In the genomic region with DNA sequence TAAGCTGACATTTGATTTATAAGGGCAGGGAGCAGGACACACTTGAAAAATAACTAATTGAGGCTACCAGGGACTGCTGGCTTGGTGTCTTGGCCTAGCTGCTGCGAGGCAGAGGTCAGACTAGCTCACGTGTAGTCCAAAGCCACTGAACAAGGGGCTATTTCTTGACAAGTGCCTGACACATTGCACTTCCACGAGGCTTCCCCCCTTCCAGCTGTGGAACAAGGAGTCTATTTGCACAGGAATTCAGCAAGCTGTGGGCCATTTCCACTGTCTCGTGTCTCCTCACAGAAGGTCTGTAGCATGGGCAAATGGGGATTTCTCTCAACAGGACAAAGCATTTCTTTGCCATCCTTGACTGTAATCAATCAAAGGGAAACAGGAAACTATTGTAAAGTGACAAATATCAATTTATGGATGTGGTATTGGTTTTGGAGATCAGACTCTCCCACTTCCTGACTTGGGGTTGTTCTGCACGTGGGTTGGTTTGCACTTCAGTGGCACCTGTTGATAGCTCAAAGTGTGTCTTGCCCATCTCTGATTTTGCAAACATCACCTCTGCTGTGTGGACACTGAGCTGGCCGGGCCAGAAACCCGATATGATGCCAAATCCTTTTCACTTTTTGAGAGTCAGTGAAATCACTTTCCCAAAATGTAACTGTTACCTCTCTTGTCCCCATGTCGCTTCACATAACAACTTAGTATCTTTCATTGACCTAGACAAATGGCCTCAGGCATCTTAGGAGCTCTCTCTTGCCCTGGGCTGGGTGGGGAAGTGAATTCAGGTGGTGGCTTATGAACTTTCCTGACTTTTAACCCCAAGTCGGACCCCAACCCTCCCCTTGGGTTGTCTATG, we compare ENCODE assay signal across 17 cellular contexts.
DNase-seq lines count a peak whose midpoint lies in the region; ATAC-seq and TF ChIP-seq lines count a peak whose summit lies in the region.
"Had no signal": no experiment of that assay in that cellular context is flagged by ENCODE, and none has a peak within 500 bp of the region (broad histone marks: within the 10 kb centered on the region; RNA-seq: fewer than 3 reads in every experiment).

No MANE protein-coding gene starts in this region.

- 57 to 76% methylated on average over 9 of the region's 9 CpGs for WGBS in heart right ventricle, 2 donors
- 60 to 77% methylated on average over 9 of the region's 9 CpGs for WGBS in lung, 2 donors

- H3K4me3 ChIP-seq in heart right ventricle (no peak overlapping the region), lung (no peak overlapping the region)
- H3K4me3 ChIP-seq: K562, Peyer's patch had no signal

- peaks cover 24% of the 10 kb centered on the region for H3K4me1 Mint-ChIP-seq in stimulated activated naive CD8-positive, alpha-beta T cell treated with anti-CD3 and anti-CD28 coated beads, Interleukin-15, amount 100 ng/mL, for 72 hours
- H3K4me1 Mint-ChIP-seq: B cell had no signal

- no peaks in the 10 kb centered on the region for H3K4me1 ChIP-seq in heart right ventricle
- no peaks in the 10 kb centered on the region for H3K4me1 ChIP-seq in lung (ENCODE audit: control insufficient read depth in 2 of 2, insufficient read depth in 2 of 2, low read length in 2 of 2)
- H3K4me1 ChIP-seq: Peyer's patch had no signal

- H3K36me3 ChIP-seq in heart right ventricle (no peaks in the 10 kb centered on the region), lung (ENCODE audit: control insufficient read depth in 2 of 2, insufficient read depth in 2 of 2, low read length in 2 of 2) (no peaks in the 10 kb centered on the region)
- H3K36me3 ChIP-seq: Peyer's patch had no signal

- H3K27ac Mint-ChIP-seq in stimulated activated naive CD8-positive, alpha-beta T cell treated with anti-CD3 and anti-CD28 coated beads, Interleukin-15, amount 100 ng/mL, for 72 hours = peak overlapping the region in 1 of 2 donors; percentile 89
- H3K27ac Mint-ChIP-seq: B cell, H9 had no signal

- peak overlapping the region; percentile 38 to 50 for H3K4me3 Mint-ChIP-seq in stimulated activated naive CD8-positive, alpha-beta T cell treated with anti-CD3 and anti-CD28 coated beads, Interleukin-15, amount 100 ng/mL, for 72 hours
- H3K4me3 Mint-ChIP-seq: B cell, H9 had no signal

- DNase-seq in stimulated activated naive CD8-positive, alpha-beta T cell treated with anti-CD3 and anti-CD28 coated beads, Interleukin-15, amount 100 ng/mL, for 72 hours = no peak
- DNase-seq in stimulated activated naive CD8-positive, alpha-beta T cell treated with anti-CD3 and anti-CD28 coated beads, Interleukin-15, Interleukin-2, amounts not matched to agents 100 U/mL and 50 U/mL, for 24 hours = no peak
- DNase-seq in heart right ventricle = no peak
- peak; percentile 26 for DNase-seq in lung (ENCODE audit: low spot score)
- DNase-seq in NCI-H748 (lab: John Stamatoyannopoulos, UW; ENCODE audit: unreplicated experiment) = no peak
- no peak for DNase-seq in LoVo (ENCODE audit: low spot score)
- DNase-seq in nucleus accumbens (lab: John Stamatoyannopoulos, UW) = no peak
- DNase-seq: H9, NCI-H1092, NCI-H1436 treated with DMSO at 0.1 percent for 48 hours, NCI-H1930, NCI-H774, Peyer's patch had no signal

- intact Hi-C loops in heart right ventricle (cut with DNase I) = no loop called here

- no peaks in the 10 kb centered on the region for H3K27me3 Mint-ChIP-seq in stimulated activated naive CD8-positive, alpha-beta T cell treated with anti-CD3 and anti-CD28 coated beads, Interleukin-15, amount 100 ng/mL, for 72 hours
- H3K27me3 Mint-ChIP-seq: B cell had no signal

- H3K27ac ChIP-seq in heart right ventricle (no peak overlapping the region), lung (ENCODE audit: low read depth in 1 of 2, low read length in 1 of 2) (no peak overlapping the region)
- H3K27ac ChIP-seq: HL-60, Peyer's patch had no signal

- ATAC-seq in stimulated activated naive CD8-positive, alpha-beta T cell treated with anti-CD3 and anti-CD28 coated beads, Interleukin-15, amount 100 ng/mL, for 72 hours = peak; percentile 59
- ATAC-seq in stimulated activated naive CD8-positive, alpha-beta T cell treated with anti-CD3 and anti-CD28 coated beads, Interleukin-15, Interleukin-2, amounts not matched to agents 100 U/mL and 50 U/mL, for 24 hours = no peak
- ATAC-seq in heart right ventricle (peak in 7 of 8 donors; percentile 11 to 74 (median 51)), lung (ENCODE audit: insufficient read depth, low FRiP score) (no peak)
- ATAC-seq: HepG2, K562 had no signal

- no peaks in the 10 kb centered on the region for H3K9me3 Mint-ChIP-seq in stimulated activated naive CD8-positive, alpha-beta T cell treated with anti-CD3 and anti-CD28 coated beads, Interleukin-15, amount 100 ng/mL, for 72 hours

- no peak for TF ChIP-seq CTCF in heart right ventricle (IDR thresholded peaks at IDR 0.05)
- TF ChIP-seq CTCF in lung (IDR thresholded peaks at IDR 0.05; ENCODE audit: control extremely low read depth, extremely low read depth) = no peak

- peaks cover 0 to 13% (median 0%) of the 10 kb centered on the region in 7 donors for H3K27me3 ChIP-seq in heart right ventricle
- H3K27me3 ChIP-seq in lung (ENCODE audit: control insufficient read depth, insufficient read depth) = no peaks in the 10 kb centered on the region
- H3K27me3 ChIP-seq: Peyer's patch had no signal

- H3K9me3 ChIP-seq in heart right ventricle (no peaks in the 10 kb centered on the region), lung (ENCODE audit: control insufficient read depth in 2 of 2, insufficient read depth in 1 of 2, low read length in 1 of 2) (no peaks in the 10 kb centered on the region)
- H3K9me3 ChIP-seq: Peyer's patch had no signal

Comparison
In these comparisons a context has a peak if more than half of its experiments do, and no peak if none do; other contexts are left out.
1. ATAC-seq: peak in stimulated activated naive CD8-positive, alpha-beta T cell treated with anti-CD3 and anti-CD28 coated beads, Interleukin-15, amount 100 ng/mL, for 72 hours (single experiment) and heart right ventricle (7 of 8); none in stimulated activated naive CD8-positive, alpha-beta T cell treated with anti-CD3 and anti-CD28 coated beads, Interleukin-15, Interleukin-2, amounts not matched to agents 100 U/mL and 50 U/mL, for 24 hours (single experiment) and lung (single experiment).